ENCODE assay signal across 25 cellular contexts in genomic region chr6:11718461-11718860, GRCh38.
"Had no signal": no experiment of that assay in that cellular context is flagged by ENCODE, and none has a peak within 500 bp of the region (broad histone marks: within the 10 kb centered on the region; RNA-seq: fewer than 3 reads in every experiment).

No MANE protein-coding gene starts in this region.

- H3K4me1 ChIP-seq: breast epithelium, esophagus squamous epithelium, foreskin keratinocyte, lower lobe of right lung, sigmoid colon, upper lobe of left lung had no signal

- DNase-seq: activated B cell treated with CpG ODN at 0.5 μM for 24 hours; activated CD4-positive, alpha-beta memory T cell treated with anti-CD3 and anti-CD28 coated beads, Interleukin-2, amount 10 ng/mL, durations not matched to agents 7 days and 5 days; activated CD4-positive, alpha-beta T cell treated with anti-CD3 and anti-CD28 coated beads for 48 hours; activated effector memory CD4-positive, alpha-beta T cell treated with anti-CD3 and anti-CD28 coated beads, Interleukin-2, amount 50 U/mL, for 16 hours; activated naive CD8-positive, alpha-beta T cell treated with anti-CD3 and anti-CD28 coated beads, Interleukin-2, amount 10 ng/mL, durations not matched to agents 7 days and 5 days; activated T-cell treated with anti-CD3 and anti-CD28 coated beads for 4 hours; amniotic stem cell; dorsolateral prefrontal cortex; effector memory CD8-positive, alpha-beta T cell; esophagus squamous epithelium; kidney; lower lobe of right lung; mesendoderm; naive B cell; retina; sigmoid colon; stimulated activated CD4-positive, alpha-beta T cell treated with anti-CD3 and anti-CD28 coated beads, Interleukin-2, amount 100 ng/mL, for 48 hours; stimulated activated naive CD4-positive, alpha-beta T cell; T1000; upper lobe of left lung had no signal

- H3K27me3 Mint-ChIP-seq: activated CD4-positive, alpha-beta memory T cell treated with anti-CD3 and anti-CD28 coated beads, Interleukin-2, amount 10 ng/mL, durations not matched to agents 7 days and 5 days; activated naive CD8-positive, alpha-beta T cell treated with anti-CD3 and anti-CD28 coated beads, Interleukin-2, amount 10 ng/mL, durations not matched to agents 7 days and 5 days; naive B cell; progenitor cell of endocrine pancreas had no signal

- H3K27ac Mint-ChIP-seq: activated B cell treated with CpG ODN at 0.5 μM for 24 hours; activated CD4-positive, alpha-beta memory T cell treated with anti-CD3 and anti-CD28 coated beads, Interleukin-2, amount 10 ng/mL, durations not matched to agents 7 days and 5 days; activated naive CD8-positive, alpha-beta T cell treated with anti-CD3 and anti-CD28 coated beads, Interleukin-2, amount 10 ng/mL, durations not matched to agents 7 days and 5 days; effector memory CD8-positive, alpha-beta T cell; progenitor cell of endocrine pancreas had no signal

- H3K9me3 ChIP-seq: breast epithelium, esophagus squamous epithelium, lower lobe of right lung, sigmoid colon, upper lobe of left lung had no signal

- H3K4me1 Mint-ChIP-seq: central memory CD8-positive, alpha-beta T cell; neural crest cell had no signal

- H3K9me3 Mint-ChIP-seq: activated B cell treated with CpG ODN at 0.5 μM for 24 hours; central memory CD8-positive, alpha-beta T cell; effector memory CD8-positive, alpha-beta T cell; naive B cell had no signal

- H3K27me3 ChIP-seq: breast epithelium, dorsolateral prefrontal cortex, esophagus squamous epithelium, foreskin keratinocyte, sigmoid colon, upper lobe of left lung had no signal

- H3K4me3 Mint-ChIP-seq: activated B cell treated with CpG ODN at 0.5 μM for 24 hours; activated CD4-positive, alpha-beta memory T cell treated with anti-CD3 and anti-CD28 coated beads, Interleukin-2, amount 10 ng/mL, durations not matched to agents 7 days and 5 days; activated naive CD8-positive, alpha-beta T cell treated with anti-CD3 and anti-CD28 coated beads, Interleukin-2, amount 10 ng/mL, durations not matched to agents 7 days and 5 days; central memory CD8-positive, alpha-beta T cell; effector memory CD8-positive, alpha-beta T cell; naive B cell; neural crest cell had no signal

- H3K36me3 ChIP-seq: breast epithelium, esophagus squamous epithelium, lower lobe of right lung, sigmoid colon, upper lobe of left lung had no signal

- H3K4me3 ChIP-seq: breast epithelium, dorsolateral prefrontal cortex, esophagus squamous epithelium, lower lobe of right lung, sigmoid colon, upper lobe of left lung had no signal

- H3K36me3 Mint-ChIP-seq: naive B cell had no signal

- H3K27ac ChIP-seq: breast epithelium, dorsolateral prefrontal cortex, esophagus squamous epithelium, foreskin keratinocyte, lower lobe of right lung, sigmoid colon, upper lobe of left lung had no signal
